In the genomic region with DNA sequence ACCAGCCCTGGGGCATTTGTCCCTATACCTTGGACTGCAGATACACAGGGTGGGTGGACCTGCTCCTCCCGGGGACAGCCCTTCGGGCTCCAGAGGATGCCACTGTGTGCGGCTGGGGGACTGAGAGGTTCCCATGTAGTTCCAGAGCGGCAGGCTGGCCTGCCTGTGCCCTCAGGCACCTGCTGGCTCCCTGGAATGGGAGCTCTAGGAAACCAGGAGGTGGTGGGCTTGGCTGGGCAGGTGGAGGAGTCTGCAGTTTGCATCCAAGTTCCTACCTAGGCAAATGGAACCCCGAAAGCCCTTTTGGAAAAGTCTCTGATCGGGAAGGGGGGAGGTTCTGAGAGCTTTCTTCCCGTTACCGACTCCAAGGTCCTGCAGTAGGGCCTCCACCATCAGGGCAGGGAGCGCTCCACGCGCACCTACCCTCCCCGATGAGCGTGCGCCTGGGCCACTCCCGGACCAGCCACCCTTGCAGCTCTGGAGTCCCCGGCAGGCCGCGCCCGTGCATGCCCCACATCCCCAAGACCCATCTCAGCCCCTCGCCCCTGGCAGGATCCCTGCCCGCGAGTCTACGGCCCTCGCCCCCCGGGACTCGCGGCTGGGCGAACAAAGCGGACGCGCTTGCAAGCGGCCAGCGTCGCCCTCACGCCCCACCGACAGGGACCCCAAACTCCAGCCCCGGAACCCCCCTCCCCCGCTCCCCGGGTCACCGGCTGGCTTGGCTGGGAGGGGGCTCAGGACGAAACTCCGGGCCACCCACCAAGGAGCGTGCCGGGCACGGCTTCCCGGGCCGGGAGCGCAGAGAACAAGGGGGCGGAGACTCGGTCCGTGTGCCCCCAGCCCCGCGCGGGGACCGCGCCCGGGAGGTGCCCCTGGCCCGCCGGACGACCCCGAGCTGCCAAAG, we compare ENCODE assay signal across 8 cellular contexts. TPM values are rescaled to one million over a fixed set of nuclear protein-coding genes. Genes with fewer than 3 reads are reported as not detected.
DNase-seq lines count a peak whose midpoint lies in the region; ATAC-seq lines count a peak whose summit lies in the region.

No MANE protein-coding gene starts in this region.

- H3K36me3 Mint-ChIP-seq in activated naive CD8-positive, alpha-beta T cell treated with anti-CD3 and anti-CD28 coated beads, Interleukin-2, amount 10 ng/mL, durations not matched to agents 7 days and 5 days, result peaks cover 2% of the 10 kb centered on the region
- H3K36me3 Mint-ChIP-seq in stimulated activated effector memory CD8-positive, alpha-beta T cell treated with anti-CD3 and anti-CD28 coated beads, Interleukin-12 subunit alpha, Interleukin-12 subunit beta, amount 100 ng/mL, for 72 hours, result no peaks in the 10 kb centered on the region

- peak; percentile 29 for DNase-seq in activated T-cell treated with anti-CD3 and anti-CD28 coated beads, Interleukin-2, amount 50 U/mL, for 1 hour
- DNase-seq in activated T-cell treated with anti-CD3 and anti-CD28 coated beads, Interleukin-2, amount 50 U/mL, for 48 hours, result no peak
- no peak for DNase-seq in activated naive CD8-positive, alpha-beta T cell treated with anti-CD3 and anti-CD28 coated beads, Interleukin-2, amount 10 ng/mL, durations not matched to agents 7 days and 5 days
- DNase-seq in stimulated activated effector memory CD8-positive, alpha-beta T cell treated with anti-CD3 and anti-CD28 coated beads, Interleukin-12 subunit alpha, Interleukin-12 subunit beta, amount 100 ng/mL, for 72 hours (ENCODE audit: low spot score in 2 of 2), result no peak
- no peak for DNase-seq in NCI-H510A (lab: John Stamatoyannopoulos, UW)

- peak overlapping the region; percentile 70 for H3K4me3 ChIP-seq in iPS-11a (ENCODE audit: low read depth, low read length)

- peaks cover 39% of the 10 kb centered on the region for H3K27me3 Mint-ChIP-seq in activated naive CD8-positive, alpha-beta T cell treated with anti-CD3 and anti-CD28 coated beads, Interleukin-2, amount 10 ng/mL, durations not matched to agents 7 days and 5 days

- H3K4me1 Mint-ChIP-seq in activated naive CD8-positive, alpha-beta T cell treated with anti-CD3 and anti-CD28 coated beads, Interleukin-2, amount 10 ng/mL, durations not matched to agents 7 days and 5 days, result peaks cover 12% of the 10 kb centered on the region
- peaks cover 25% of the 10 kb centered on the region for H3K4me1 Mint-ChIP-seq in stimulated activated effector memory CD8-positive, alpha-beta T cell treated with anti-CD3 and anti-CD28 coated beads, Interleukin-12 subunit alpha, Interleukin-12 subunit beta, amount 100 ng/mL, for 72 hours

- H3K27ac Mint-ChIP-seq in activated naive CD8-positive, alpha-beta T cell treated with anti-CD3 and anti-CD28 coated beads, Interleukin-2, amount 10 ng/mL, durations not matched to agents 7 days and 5 days, result no peak overlapping the region
- H3K27ac Mint-ChIP-seq in stimulated activated effector memory CD8-positive, alpha-beta T cell treated with anti-CD3 and anti-CD28 coated beads, Interleukin-12 subunit alpha, Interleukin-12 subunit beta, amount 100 ng/mL, for 72 hours, result no peak overlapping the region

- POLR2A ChIA-PET in activated naive CD8-positive, alpha-beta T cell treated with anti-CD3 and anti-CD28 coated beads, Interleukin-2, amount 10 ng/mL, durations not matched to agents 7 days and 5 days (lab: Charles Lee), result interaction anchor here (0.6 kb wide), 1 partner anchor 365 kb away, joined by 4 read pairs; no protein-coding TSS in a partner anchor

- H3K4me3 Mint-ChIP-seq in activated naive CD8-positive, alpha-beta T cell treated with anti-CD3 and anti-CD28 coated beads, Interleukin-2, amount 10 ng/mL, durations not matched to agents 7 days and 5 days, result peak overlapping the region; percentile 57
- H3K4me3 Mint-ChIP-seq in stimulated activated effector memory CD8-positive, alpha-beta T cell treated with anti-CD3 and anti-CD28 coated beads, Interleukin-12 subunit alpha, Interleukin-12 subunit beta, amount 100 ng/mL, for 72 hours, result peak overlapping the region; percentile 52

- ATAC-seq in activated naive CD8-positive, alpha-beta T cell treated with anti-CD3 and anti-CD28 coated beads, Interleukin-2, amount 10 ng/mL, durations not matched to agents 7 days and 5 days (ENCODE audit: low read depth), result no peak
- ATAC-seq in stimulated activated effector memory CD8-positive, alpha-beta T cell treated with anti-CD3 and anti-CD28 coated beads, Interleukin-12 subunit alpha, Interleukin-12 subunit beta, amount 100 ng/mL, for 72 hours, result no peak
- ATAC-seq in HG03025 (IDR thresholded peaks at IDR 0.05; ENCODE audit: low FRiP score, unreplicated experiment), result no peak
- no peak for ATAC-seq in HG02973 (IDR thresholded peaks at IDR 0.05; ENCODE audit: unreplicated experiment)

- peaks cover 2% of the 10 kb centered on the region for H3K9me3 Mint-ChIP-seq in activated naive CD8-positive, alpha-beta T cell treated with anti-CD3 and anti-CD28 coated beads, Interleukin-2, amount 10 ng/mL, durations not matched to agents 7 days and 5 days
- no peaks in the 10 kb centered on the region for H3K9me3 Mint-ChIP-seq in stimulated activated effector memory CD8-positive, alpha-beta T cell treated with anti-CD3 and anti-CD28 coated beads, Interleukin-12 subunit alpha, Interleukin-12 subunit beta, amount 100 ng/mL, for 72 hours

RNA-seq across cellular contexts. Expression of a gene that starts 0.7 kb away (rescaled TPM):
- total RNA-seq in activated naive CD8-positive, alpha-beta T cell treated with anti-CD3 and anti-CD28 coated beads, Interleukin-2, amount 10 ng/mL, durations not matched to agents 7 days and 5 days, result 1 to 10 TPM in 1 of 2 experiments, under 1 TPM in 1; 0.62 to 1.2 TPM

RNA-seq across cellular contexts. Expression of a gene that starts 58.6 kb away (rescaled TPM):
- not detected for total RNA-seq in activated naive CD8-positive, alpha-beta T cell treated with anti-CD3 and anti-CD28 coated beads, Interleukin-2, amount 10 ng/mL, durations not matched to agents 7 days and 5 days
